Comparison of ENCODE assay signal across 13 cellular contexts in genomic region chr21:44021064-44021463, GRCh38. TPM values are rescaled to one million over a fixed set of nuclear protein-coding genes. Genes with fewer than 3 reads are reported as not detected.
A peak's percentile ranks its signal among the peaks of the same experiment; 100 is the strongest.
DNase-seq lines count a peak whose midpoint lies in the region; ATAC-seq and TF ChIP-seq lines count a peak whose summit lies in the region.
"Had no signal": no experiment of that assay in that cellular context is flagged by ENCODE, and none has a peak within 500 bp of the region (broad histone marks: within the 10 kb centered on the region; RNA-seq: fewer than 3 reads in every experiment).

No MANE protein-coding gene starts in this region.

- intact Hi-C loops in activated T-helper 1 cell treated with anti-CD3 and anti-CD28 coated beads, Interleukin-12 subunit alpha, Interleukin-12 subunit beta, Interleukin-2, Interleukin-4 antibody, amounts not matched to agents 30 ng/mL and 10 ng/mL and 1 ng/mL, durations not matched to agents 14 hours and 24 hours and 36 hours (cut with micrococcal nuclease): no loop called here

- H3K36me3 Mint-ChIP-seq in T-helper 1 cell treated with Interleukin-12 subunit alpha and Interleukin-12 subunit beta and Interleukin-4 antibody, amounts not matched to agents 30 μg/mL and 1 μg/mL, for 36 hours (ENCODE audit: low read depth): peaks cover 2% of the 10 kb centered on the region
- H3K36me3 Mint-ChIP-seq in activated T-helper 1 cell treated with anti-CD3 and anti-CD28 coated beads, Interleukin-12 subunit alpha, Interleukin-12 subunit beta, Interleukin-2, Interleukin-4 antibody, amounts not matched to agents 30 ng/mL and 10 ng/mL and 1 ng/mL, durations not matched to agents 14 hours and 24 hours and 36 hours (ENCODE audit: low read depth): peaks cover 15% of the 10 kb centered on the region
- H3K36me3 Mint-ChIP-seq in naive thymus-derived CD8-positive, alpha-beta T cell: peaks cover 0 to 3% (median 0%) of the 10 kb centered on the region in 3 donors

- H3K27ac Mint-ChIP-seq in T-helper 1 cell treated with Interleukin-12 subunit alpha and Interleukin-12 subunit beta and Interleukin-4 antibody, amounts not matched to agents 30 μg/mL and 1 μg/mL, for 36 hours: peak overlapping the region; percentile 57
- H3K27ac Mint-ChIP-seq in activated T-helper 1 cell treated with anti-CD3 and anti-CD28 coated beads, Interleukin-12 subunit alpha, Interleukin-12 subunit beta, Interleukin-2, Interleukin-4 antibody, amounts not matched to agents 30 ng/mL and 10 ng/mL and 1 ng/mL, durations not matched to agents 14 hours and 24 hours and 36 hours: peak overlapping the region; percentile 29
- peak overlapping the region; percentile 49 to 93 (median 86) for H3K27ac Mint-ChIP-seq in naive thymus-derived CD8-positive, alpha-beta T cell

- H3K4me1 Mint-ChIP-seq in T-helper 1 cell treated with Interleukin-12 subunit alpha and Interleukin-12 subunit beta and Interleukin-4 antibody, amounts not matched to agents 30 μg/mL and 1 μg/mL, for 36 hours (ENCODE audit: low read depth): peaks cover 56% of the 10 kb centered on the region
- peaks cover 80% of the 10 kb centered on the region for H3K4me1 Mint-ChIP-seq in activated T-helper 1 cell treated with anti-CD3 and anti-CD28 coated beads, Interleukin-12 subunit alpha, Interleukin-12 subunit beta, Interleukin-2, Interleukin-4 antibody, amounts not matched to agents 30 ng/mL and 10 ng/mL and 1 ng/mL, durations not matched to agents 14 hours and 24 hours and 36 hours (ENCODE audit: low read depth)
- H3K4me1 Mint-ChIP-seq in naive thymus-derived CD8-positive, alpha-beta T cell: peaks cover 38 to 93% (median 87%) of the 10 kb centered on the region in 4 donors

- no peak for DNase-seq in T-helper 1 cell
- DNase-seq in DMS 273 (lab: John Stamatoyannopoulos, UW; ENCODE audit: unreplicated experiment): peak; percentile 78
- no peak for DNase-seq in activated T-helper 1 cell treated with anti-CD3 and anti-CD28 coated beads, Interleukin-12 subunit alpha, Interleukin-12 subunit beta, Interleukin-2, Interleukin-4 antibody, amounts not matched to agents 30 ng/mL and 10 ng/mL and 1 ng/mL, durations not matched to agents 14 hours and 24 hours and 36 hours (ENCODE audit: low spot score)
- no peak for DNase-seq in naive thymus-derived CD8-positive, alpha-beta T cell
- no peak for DNase-seq in stimulated activated CD4-positive, alpha-beta T cell treated with anti-CD3 and anti-CD28 coated beads, Interleukin-2, amount 100 ng/mL, for 48 hours
- DNase-seq: DMS79; KG1; mammary epithelial cell; ovary; stimulated activated CD4-positive, alpha-beta T cell treated with anti-CD3 and anti-CD28 coated beads, Interleukin-15, amount 100 ng/mL, for 24 hours had no signal

- ATAC-seq in naive thymus-derived CD8-positive, alpha-beta T cell: no peak
- ATAC-seq in GM21786 (IDR thresholded peaks at IDR 0.05; ENCODE audit: unreplicated experiment) (no peak), GM18505 (IDR thresholded peaks at IDR 0.05; ENCODE audit: unreplicated experiment) (no peak)

- no peaks in the 10 kb centered on the region for H3K9me3 Mint-ChIP-seq in T-helper 1 cell treated with Interleukin-12 subunit alpha and Interleukin-12 subunit beta and Interleukin-4 antibody, amounts not matched to agents 30 μg/mL and 1 μg/mL, for 36 hours
- H3K9me3 Mint-ChIP-seq in activated T-helper 1 cell treated with anti-CD3 and anti-CD28 coated beads, Interleukin-12 subunit alpha, Interleukin-12 subunit beta, Interleukin-2, Interleukin-4 antibody, amounts not matched to agents 30 ng/mL and 10 ng/mL and 1 ng/mL, durations not matched to agents 14 hours and 24 hours and 36 hours: no peaks in the 10 kb centered on the region
- no peaks in the 10 kb centered on the region for H3K9me3 Mint-ChIP-seq in naive thymus-derived CD8-positive, alpha-beta T cell

- no peaks in the 10 kb centered on the region for H3K27me3 Mint-ChIP-seq in T-helper 1 cell treated with Interleukin-12 subunit alpha and Interleukin-12 subunit beta and Interleukin-4 antibody, amounts not matched to agents 30 μg/mL and 1 μg/mL, for 36 hours (ENCODE audit: low read depth)
- H3K27me3 Mint-ChIP-seq in activated T-helper 1 cell treated with anti-CD3 and anti-CD28 coated beads, Interleukin-12 subunit alpha, Interleukin-12 subunit beta, Interleukin-2, Interleukin-4 antibody, amounts not matched to agents 30 ng/mL and 10 ng/mL and 1 ng/mL, durations not matched to agents 14 hours and 24 hours and 36 hours (ENCODE audit: insufficient read depth): no peaks in the 10 kb centered on the region
- no peaks in the 10 kb centered on the region for H3K27me3 Mint-ChIP-seq in naive thymus-derived CD8-positive, alpha-beta T cell

- TF ChIP-seq POLR2A in GM18505 (IDR thresholded peaks at IDR 0.05; ENCODE audit: borderline replicate concordance, extremely low read depth, insufficient read depth, insufficient read length): no peak

- POLR2A ChIA-PET in naive thymus-derived CD8-positive, alpha-beta T cell (lab: Charles Lee): interaction anchor here (0.6 kb wide), 1 partner anchor 155 kb away, joined by 4 read pairs; no protein-coding TSS in a partner anchor

- no peak overlapping the region for H3K4me3 Mint-ChIP-seq in T-helper 1 cell treated with Interleukin-12 subunit alpha and Interleukin-12 subunit beta and Interleukin-4 antibody, amounts not matched to agents 30 μg/mL and 1 μg/mL, for 36 hours
- no peak overlapping the region for H3K4me3 Mint-ChIP-seq in activated T-helper 1 cell treated with anti-CD3 and anti-CD28 coated beads, Interleukin-12 subunit alpha, Interleukin-12 subunit beta, Interleukin-2, Interleukin-4 antibody, amounts not matched to agents 30 ng/mL and 10 ng/mL and 1 ng/mL, durations not matched to agents 14 hours and 24 hours and 36 hours
- peak overlapping the region in 6 of 10 donors; percentile 8 to 64 (median 40) for H3K4me3 Mint-ChIP-seq in naive thymus-derived CD8-positive, alpha-beta T cell

RNA-seq across cellular contexts. Expression of gene TRAPPC10, which starts 9.0 kb away (rescaled TPM):
- 85.5 and 95.3 TPM in 2 replicates for total RNA-seq in activated T-helper 1 cell treated with anti-CD3 and anti-CD28 coated beads, Interleukin-12 subunit alpha, Interleukin-12 subunit beta, Interleukin-2, Interleukin-4 antibody, amounts not matched to agents 30 ng/mL and 10 ng/mL and 1 ng/mL, durations not matched to agents 14 hours and 24 hours and 36 hours
- total RNA-seq in naive thymus-derived CD8-positive, alpha-beta T cell: 100 to 1,000 TPM in 1 of 2 experiments, 10 to 100 TPM in 1; 97.3 to 107 TPM
- 10 to 100 TPM; 17.7 to 33.1 (median 22.8) TPM for polyA plus RNA-seq in naive thymus-derived CD8-positive, alpha-beta T cell

Comparison
In these comparisons a context has a peak if more than half of its experiments do, and no peak if none do; other contexts are left out.
1. H3K27ac Mint-ChIP-seq: peak in every context shown above with its lines; median percentile 86 in naive thymus-derived CD8-positive, alpha-beta T cell; 57 in T-helper 1 cell treated with Interleukin-12 subunit alpha and Interleukin-12 subunit beta and Interleukin-4 antibody, amounts not matched to agents 30 μg/mL and 1 μg/mL, for 36 hours; 29 in activated T-helper 1 cell treated with anti-CD3 and anti-CD28 coated beads, Interleukin-12 subunit alpha, Interleukin-12 subunit beta, Interleukin-2, Interleukin-4 antibody, amounts not matched to agents 30 ng/mL and 10 ng/mL and 1 ng/mL, durations not matched to agents 14 hours and 24 hours and 36 hours.
2. H3K4me3 Mint-ChIP-seq: peak in naive thymus-derived CD8-positive, alpha-beta T cell (6 of 10); none in T-helper 1 cell treated with Interleukin-12 subunit alpha and Interleukin-12 subunit beta and Interleukin-4 antibody, amounts not matched to agents 30 μg/mL and 1 μg/mL, for 36 hours (single experiment) and activated T-helper 1 cell treated with anti-CD3 and anti-CD28 coated beads, Interleukin-12 subunit alpha, Interleukin-12 subunit beta, Interleukin-2, Interleukin-4 antibody, amounts not matched to agents 30 ng/mL and 10 ng/mL and 1 ng/mL, durations not matched to agents 14 hours and 24 hours and 36 hours (single experiment).